Comparison of ENCODE assay signal across 1 cellular context in genomic region chr2:75710577-75711253, GRCh38.
TF ChIP-seq lines count a peak whose summit lies in the region.

Gene GCFC2, minus strand, starts transcription at chr2:75710915. Its CDS starts 60 bp downstream, at chr2:75710855.

TF ChIP-seq in WTC11, 78 proteins besides CTCF, POLR2A, EP300 and RAD21 (continued from another document):
- peak; percentile 75; the same call in 1 of the 2 replicates for TF ChIP-seq AFF4 (CRISPR knock-in tag; IDR thresholded peaks at IDR 0.05; ENCODE audit: borderline replicate concordance)
- TF ChIP-seq E2F5 (CRISPR knock-in tag; IDR thresholded peaks at IDR 0.05), result peak; percentile 91; the same call in 1 of the 2 replicates
- peak; percentile 94; the same call in 1 of the 2 replicates for TF ChIP-seq ZNF219 (CRISPR knock-in tag; IDR thresholded peaks at IDR 0.05; ENCODE audit: borderline replicate concordance)
- 0 out of 2 replicates have a peak, but pooled peaks have one; percentile 14 for TF ChIP-seq ATF6 (CRISPR knock-in tag; IDR thresholded peaks at IDR 0.05)
- peak; percentile 65; the same call in 1 of the 2 replicates for TF ChIP-seq ERG (CRISPR knock-in tag; IDR thresholded peaks at IDR 0.05)
- peak; percentile 13; the same call in 1 of the 2 replicates for TF ChIP-seq ZNF532 (CRISPR knock-in tag; IDR thresholded peaks at IDR 0.05; ENCODE audit: borderline replicate concordance)
- TF ChIP-seq E2F1 (CRISPR knock-in tag; IDR thresholded peaks at IDR 0.05), result peak; percentile 84; the same call in 1 of the 2 replicates
- no peak for TF ChIP-seq STAT6 (CRISPR knock-in tag; conservative IDR thresholded peaks at IDR 0.05; ENCODE audit: low read depth)
- no peak; the same call in 1 of the 2 replicates for TF ChIP-seq NFE2L1 (CRISPR knock-in tag; IDR thresholded peaks at IDR 0.05)
- peak; percentile 92 for TF ChIP-seq ZBTB21 (CRISPR knock-in tag; IDR thresholded peaks at IDR 0.05; ENCODE audit: borderline replicate concordance)
- peak; percentile 88 for TF ChIP-seq SMAD4 (CRISPR knock-in tag; IDR thresholded peaks at IDR 0.05)
- peak; percentile 71; the same call in 1 of the 2 replicates for TF ChIP-seq SMAD3 (CRISPR knock-in tag; IDR thresholded peaks at IDR 0.05; ENCODE audit: borderline replicate concordance)
- no peak for TF ChIP-seq ZMAT4 (CRISPR knock-in tag; IDR thresholded peaks at IDR 0.05)
- no peak for TF ChIP-seq MLX (CRISPR knock-in tag; IDR thresholded peaks at IDR 0.05)
- no peak for TF ChIP-seq AR (CRISPR knock-in tag; IDR thresholded peaks at IDR 0.05)
- TF ChIP-seq ZNF423 (CRISPR knock-in tag; IDR thresholded peaks at IDR 0.05), result no peak; the same call in 1 of the 2 replicates
- TF ChIP-seq RORB (CRISPR knock-in tag; IDR thresholded peaks at IDR 0.05), result no peak
- TF ChIP-seq ZNF317 (CRISPR knock-in tag; IDR thresholded peaks at IDR 0.05; ENCODE audit: borderline replicate concordance, low read depth), result 0 out of 2 replicates have a peak, but pooled peaks have one; percentile 57
- TF ChIP-seq GTF2I (CRISPR knock-in tag; conservative IDR thresholded peaks at IDR 0.05), result no peak
